Comparison of ENCODE assay signal across 24 cellular contexts in the genomic region with DNA sequence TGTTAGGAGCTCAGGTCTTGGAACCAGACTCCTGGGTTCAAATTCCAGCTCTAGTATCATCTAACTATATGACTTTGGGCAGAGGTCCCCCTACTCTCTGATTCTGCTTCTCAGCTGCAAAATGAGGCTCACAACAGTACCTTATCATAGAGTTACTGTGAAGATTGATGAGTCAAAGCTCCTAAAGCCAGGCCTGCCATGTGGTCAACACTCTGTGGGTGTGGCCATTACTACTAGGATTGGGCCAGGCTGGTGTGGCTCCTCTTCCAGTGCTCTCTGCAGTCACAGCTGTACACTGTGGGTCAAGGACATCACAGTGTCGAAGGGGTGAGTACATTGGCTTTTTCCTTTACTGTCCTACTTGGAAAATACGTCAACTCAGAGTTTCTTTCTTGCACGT. TPM values are rescaled to one million over a fixed set of nuclear protein-coding genes. Genes with fewer than 3 reads are reported as not detected.
"Had no signal": no experiment of that assay in that cellular context is flagged by ENCODE, and none has a peak within 500 bp of the region (broad histone marks: within the 10 kb centered on the region; RNA-seq: fewer than 3 reads in every experiment).

No MANE protein-coding gene starts in this region.

- H3K9me3 Mint-ChIP-seq: memory B cell, naive B cell, nephron progenitor cell had no signal

- H3K27ac Mint-ChIP-seq: memory B cell, mesothelial cell of epicardium, naive B cell, nephron progenitor cell had no signal

- ATAC-seq: esophagus mucosa, gastrocnemius medialis, heart right ventricle, left lung, lower lobe of right lung had no signal

- H3K4me1 Mint-ChIP-seq: memory B cell, mesothelial cell of epicardium, naive B cell, nephron progenitor cell had no signal

- H3K27ac ChIP-seq: dorsolateral prefrontal cortex, gastrocnemius medialis, heart right ventricle, left lung, lower lobe of right lung, suprapubic skin, thyroid gland, upper lobe of left lung had no signal

- H3K36me3 Mint-ChIP-seq: memory B cell, mesothelial cell of epicardium, naive B cell had no signal

- H3K27me3 ChIP-seq: dorsolateral prefrontal cortex, gastrocnemius medialis, thyroid gland, upper lobe of left lung had no signal

- DNase-seq: central memory CD4-positive, alpha-beta T cell; cortex of kidney; dorsolateral prefrontal cortex; effector CD8-positive, alpha-beta T cell; gastrocnemius medialis; heart right ventricle; left lung; lower lobe of right lung; naive B cell; nephron progenitor cell; small intestine; stimulated activated CD4-positive, alpha-beta T cell treated with anti-CD3 and anti-CD28 coated beads, Interleukin-12 subunit alpha, Interleukin-12 subunit beta, amount 100 ng/mL, for 4 hours; stimulated activated naive CD4-positive, alpha-beta T cell treated with Interleukin-2 at 50 U/mL for 16 hours; thyroid gland; upper lobe of left lung had no signal

- H3K4me3 ChIP-seq: dorsolateral prefrontal cortex, gastrocnemius medialis, heart right ventricle, left lung, lower lobe of right lung, suprapubic skin, thyroid gland, upper lobe of left lung had no signal

- H3K4me1 ChIP-seq: heart right ventricle, left lung, lower lobe of right lung, suprapubic skin, thyroid gland, upper lobe of left lung had no signal

- H3K9me3 ChIP-seq: gastrocnemius medialis, heart right ventricle, left lung, lower lobe of right lung, suprapubic skin, thyroid gland, upper lobe of left lung had no signal

- H3K36me3 ChIP-seq: gastrocnemius medialis, heart right ventricle, left lung, lower lobe of right lung, suprapubic skin, thyroid gland, upper lobe of left lung had no signal

- H3K4me3 Mint-ChIP-seq: memory B cell, mesothelial cell of epicardium, nephron progenitor cell had no signal

RNA-seq across cellular contexts. Expression of a gene that starts 22.6 kb away (rescaled TPM):
- total RNA-seq: chondrocyte, fibroblast of villous mesenchyme, mesothelial cell of epicardium, omental fat pad, pulmonary artery endothelial cell had no signal
- polyA plus RNA-seq: heart right ventricle, keratinocyte had no signal
